Comparison of ENCODE assay signal across 10 cellular contexts in genomic region chr10:4243651-4244050, GRCh38.
A peak's percentile ranks its signal among the peaks of the same experiment; 100 is the strongest.
DNase-seq lines count a peak whose midpoint lies in the region; ATAC-seq and TF ChIP-seq lines count a peak whose summit lies in the region.
"Had no signal": no experiment of that assay in that cellular context is flagged by ENCODE, and none has a peak within 500 bp of the region (broad histone marks: within the 10 kb centered on the region; RNA-seq: fewer than 3 reads in every experiment).

No MANE protein-coding gene starts in this region.

- peak; percentile 92 for ATAC-seq in activated naive CD8-positive, alpha-beta T cell treated with anti-CD3 and anti-CD28 coated beads, Interleukin-2, amount 50 U/mL, for 24 hours
- ATAC-seq in left ventricle myocardium superior, result peak; percentile 76
- peak; percentile 82 for ATAC-seq in thoracic aorta (ENCODE audit: insufficient number of reproducible peaks, low FRiP score, low read depth)
- no peak for ATAC-seq in GM21786 (IDR thresholded peaks at IDR 0.05; ENCODE audit: unreplicated experiment)

- H3K27ac ChIP-seq in thoracic aorta, result peak overlapping the region; percentile 93 to 98
- H3K27ac ChIP-seq: BLaER1 had no signal

- no peak overlapping the region for H3K4me3 Mint-ChIP-seq in activated CD4-positive, alpha-beta memory T cell treated with anti-CD3 and anti-CD28 coated beads for 36 hours
- H3K4me3 Mint-ChIP-seq in activated CD4-positive, alpha-beta memory T cell treated with anti-CD3 and anti-CD28 coated beads, Interleukin-2, amount 10 ng/mL, durations not matched to agents 7 days and 5 days, result no peak overlapping the region
- H3K4me3 Mint-ChIP-seq in activated naive CD8-positive, alpha-beta T cell treated with anti-CD3 and anti-CD28 coated beads, Interleukin-2, amount 50 U/mL, for 24 hours, result peak overlapping the region; percentile 32

- DNase-seq in activated CD4-positive, alpha-beta memory T cell treated with anti-CD3 and anti-CD28 coated beads for 36 hours, result peak; percentile 27
- no peak for DNase-seq in activated CD4-positive, alpha-beta memory T cell treated with anti-CD3 and anti-CD28 coated beads, Interleukin-2, amount 10 ng/mL, durations not matched to agents 7 days and 5 days
- no peak for DNase-seq in activated naive CD8-positive, alpha-beta T cell treated with anti-CD3 and anti-CD28 coated beads, Interleukin-2, amount 50 U/mL, for 24 hours
- DNase-seq in left ventricle myocardium superior (no peak), thoracic aorta (ENCODE audit: low spot score) (peak; percentile 61), pons (ENCODE audit: low spot score) (no peak), iPS-NIHi7 (ENCODE audit: extremely low spot score) (no peak)
- DNase-seq: hippocampal formation had no signal

- intact Hi-C loops in activated CD4-positive, alpha-beta memory T cell treated with anti-CD3 and anti-CD28 coated beads for 36 hours (cut with micrococcal nuclease), result loop anchor here (2.0 to 10.0 kb wide), 4 partner anchors 99 to 429 kb away; no protein-coding TSS in a partner anchor
- intact Hi-C loops in left ventricle myocardium superior (cut with micrococcal nuclease), result no loop called here

- no peaks in the 10 kb centered on the region for H3K9me3 ChIP-seq in thoracic aorta
- H3K9me3 ChIP-seq: BLaER1 had no signal

- H3K27ac Mint-ChIP-seq in activated CD4-positive, alpha-beta memory T cell treated with anti-CD3 and anti-CD28 coated beads for 36 hours, result no peak overlapping the region
- H3K27ac Mint-ChIP-seq in activated CD4-positive, alpha-beta memory T cell treated with anti-CD3 and anti-CD28 coated beads, Interleukin-2, amount 10 ng/mL, durations not matched to agents 7 days and 5 days, result no peak overlapping the region
- peak overlapping the region; percentile 48 for H3K27ac Mint-ChIP-seq in activated naive CD8-positive, alpha-beta T cell treated with anti-CD3 and anti-CD28 coated beads, Interleukin-2, amount 50 U/mL, for 24 hours

- peaks cover 40% of the 10 kb centered on the region for H3K4me1 Mint-ChIP-seq in activated CD4-positive, alpha-beta memory T cell treated with anti-CD3 and anti-CD28 coated beads for 36 hours (ENCODE audit: low read depth)
- peaks cover 47% of the 10 kb centered on the region for H3K4me1 Mint-ChIP-seq in activated CD4-positive, alpha-beta memory T cell treated with anti-CD3 and anti-CD28 coated beads, Interleukin-2, amount 10 ng/mL, durations not matched to agents 7 days and 5 days
- peaks cover 59% of the 10 kb centered on the region for H3K4me1 Mint-ChIP-seq in activated naive CD8-positive, alpha-beta T cell treated with anti-CD3 and anti-CD28 coated beads, Interleukin-2, amount 50 U/mL, for 24 hours

- peaks cover 17 to 50% of the 10 kb centered on the region in 2 donors for H3K4me1 ChIP-seq in thoracic aorta (ENCODE audit: control insufficient read depth in 1 of 2, low read depth in 2 of 2)

- no peaks in the 10 kb centered on the region for H3K36me3 Mint-ChIP-seq in activated CD4-positive, alpha-beta memory T cell treated with anti-CD3 and anti-CD28 coated beads for 36 hours
- H3K36me3 Mint-ChIP-seq in activated CD4-positive, alpha-beta memory T cell treated with anti-CD3 and anti-CD28 coated beads, Interleukin-2, amount 10 ng/mL, durations not matched to agents 7 days and 5 days (ENCODE audit: low read depth), result peaks cover 4% of the 10 kb centered on the region
- H3K36me3 Mint-ChIP-seq in activated naive CD8-positive, alpha-beta T cell treated with anti-CD3 and anti-CD28 coated beads, Interleukin-2, amount 50 U/mL, for 24 hours (ENCODE audit: low read depth), result peaks cover 2% of the 10 kb centered on the region

- POLR2A ChIA-PET in activated CD4-positive, alpha-beta memory T cell treated with anti-CD3 and anti-CD28 coated beads for 36 hours (lab: Charles Lee), result interaction anchor here (0.6 kb wide), 1 partner anchor 503 kb away, joined by 3 read pairs; no protein-coding TSS in a partner anchor
- POLR2A ChIA-PET in activated CD4-positive, alpha-beta memory T cell treated with anti-CD3 and anti-CD28 coated beads, Interleukin-2, amount 10 ng/mL, durations not matched to agents 7 days and 5 days (lab: Charles Lee), result no interaction called here

- peak overlapping the region; percentile 78 for H3K4me3 ChIP-seq in thoracic aorta
- H3K4me3 ChIP-seq: BLaER1 had no signal

- CTCF ChIA-PET in activated CD4-positive, alpha-beta memory T cell treated with anti-CD3 and anti-CD28 coated beads for 36 hours (lab: Charles Lee), result interaction anchor here (0.6 kb wide), 2 partner anchors 63 to 428 kb away, joined by 3 read pairs; no protein-coding TSS in a partner anchor
- CTCF ChIA-PET in activated CD4-positive, alpha-beta memory T cell treated with anti-CD3 and anti-CD28 coated beads, Interleukin-2, amount 10 ng/mL, durations not matched to agents 7 days and 5 days (lab: Charles Lee), result no interaction called here

- H3K36me3 ChIP-seq in thoracic aorta, result no peaks in the 10 kb centered on the region
- H3K36me3 ChIP-seq: BLaER1 had no signal

- no peak for TF ChIP-seq CTCF in thoracic aorta (IDR thresholded peaks at IDR 0.05)

- no peaks in the 10 kb centered on the region for H3K9me3 Mint-ChIP-seq in activated CD4-positive, alpha-beta memory T cell treated with anti-CD3 and anti-CD28 coated beads for 36 hours
- peaks cover 8% of the 10 kb centered on the region for H3K9me3 Mint-ChIP-seq in activated CD4-positive, alpha-beta memory T cell treated with anti-CD3 and anti-CD28 coated beads, Interleukin-2, amount 10 ng/mL, durations not matched to agents 7 days and 5 days
- H3K9me3 Mint-ChIP-seq in activated naive CD8-positive, alpha-beta T cell treated with anti-CD3 and anti-CD28 coated beads, Interleukin-2, amount 50 U/mL, for 24 hours, result peaks cover 6% of the 10 kb centered on the region

- no peaks in the 10 kb centered on the region for H3K27me3 ChIP-seq in thoracic aorta (replicated peaks; ENCODE audit: insufficient read depth)
- H3K27me3 ChIP-seq: BLaER1 had no signal

- H3K27me3 Mint-ChIP-seq in activated CD4-positive, alpha-beta memory T cell treated with anti-CD3 and anti-CD28 coated beads for 36 hours, result no peaks in the 10 kb centered on the region
- H3K27me3 Mint-ChIP-seq in activated CD4-positive, alpha-beta memory T cell treated with anti-CD3 and anti-CD28 coated beads, Interleukin-2, amount 10 ng/mL, durations not matched to agents 7 days and 5 days, result no peaks in the 10 kb centered on the region
- peaks cover 2% of the 10 kb centered on the region for H3K27me3 Mint-ChIP-seq in activated naive CD8-positive, alpha-beta T cell treated with anti-CD3 and anti-CD28 coated beads, Interleukin-2, amount 50 U/mL, for 24 hours

Comparison
In these comparisons a context has a peak if more than half of its experiments do, and no peak if none do; other contexts are left out.
1. DNase-seq: peak in activated CD4-positive, alpha-beta memory T cell treated with anti-CD3 and anti-CD28 coated beads for 36 hours (single experiment) and thoracic aorta (single experiment); none in activated CD4-positive, alpha-beta memory T cell treated with anti-CD3 and anti-CD28 coated beads, Interleukin-2, amount 10 ng/mL, durations not matched to agents 7 days and 5 days (single experiment), activated naive CD8-positive, alpha-beta T cell treated with anti-CD3 and anti-CD28 coated beads, Interleukin-2, amount 50 U/mL, for 24 hours (single experiment), left ventricle myocardium superior (single experiment), pons (single experiment) and iPS-NIHi7 (single experiment).